Comparison of ENCODE assay signal across 16 cellular contexts in genomic region chr22:38468761-38469305, GRCh38. TPM values are rescaled to one million over a fixed set of nuclear protein-coding genes. Genes with fewer than 3 reads are reported as not detected.
DNase-seq lines count a peak whose midpoint lies in the region; ATAC-seq, FAIRE-seq and TF ChIP-seq lines count a peak whose summit lies in the region.
"Had no signal": no experiment of that assay in that cellular context is flagged by ENCODE, and none has a peak within 500 bp of the region (broad histone marks: within the 10 kb centered on the region; RNA-seq: fewer than 3 reads in every experiment).

No MANE protein-coding gene starts in this region.

- H3K9me3 ChIP-seq in HEK293 (ENCODE audit: control insufficient read depth, insufficient read depth, low read depth, low read length) (no peaks in the 10 kb centered on the region), thoracic aorta (no peaks in the 10 kb centered on the region)
- H3K9me3 ChIP-seq: adrenal gland, upper lobe of left lung had no signal

- H3K27ac Mint-ChIP-seq in mesothelial cell of epicardium, result no peak overlapping the region
- H3K27ac Mint-ChIP-seq: activated CD8-positive, alpha-beta memory T cell treated with anti-CD3 and anti-CD28 coated beads, Interleukin-2, amount 10 ng/mL, durations not matched to agents 7 days and 5 days; immature natural killer cell had no signal

- H3K9me3 Mint-ChIP-seq in mesothelial cell of epicardium, result no peaks in the 10 kb centered on the region
- H3K9me3 Mint-ChIP-seq: immature natural killer cell had no signal

- H3K27me3 ChIP-seq in thoracic aorta (replicated peaks; ENCODE audit: insufficient read depth), result peaks cover 3% of the 10 kb centered on the region

- peak overlapping the region; percentile 73 for H3K4me3 Mint-ChIP-seq in mesothelial cell of epicardium

- ATAC-seq in thoracic aorta (ENCODE audit: insufficient number of reproducible peaks, low FRiP score, low read depth), result no peak

- DNase-seq in coronary artery (ENCODE audit: low spot score) (no peak), mesothelial cell of epicardium (ENCODE audit: low spot score in 2 of 2, unreplicated experiment in 2 of 2) (no peak), thoracic aorta (ENCODE audit: low spot score) (no peak), D721Med (ENCODE audit: insufficient read length, low spot score) (no peak), OCI-M1 (lab: John Stamatoyannopoulos, UW) (no peak), dedifferentiated amniotic fluid mesenchymal stem cell (ENCODE audit: extremely low spot score) (no peak)
- DNase-seq: activated CD8-positive, alpha-beta memory T cell treated with anti-CD3 and anti-CD28 coated beads, Interleukin-2, amount 10 ng/mL, durations not matched to agents 7 days and 5 days; adrenal gland; immature natural killer cell; NCI-H146; T1000 had no signal

- H3K36me3 Mint-ChIP-seq in mesothelial cell of epicardium, result no peaks in the 10 kb centered on the region
- H3K36me3 Mint-ChIP-seq: activated CD8-positive, alpha-beta memory T cell treated with anti-CD3 and anti-CD28 coated beads, Interleukin-2, amount 10 ng/mL, durations not matched to agents 7 days and 5 days; immature natural killer cell had no signal

- CTCF ChIA-PET in HEK293 (lab: Yijun Ruan, JAX), result no interaction called here

- FAIRE-seq in D721Med (lab: Jason Lieb, UNC), result no peak
- FAIRE-seq: GM18507 had no signal

- H3K27me3 Mint-ChIP-seq in mesothelial cell of epicardium (ENCODE audit: low read depth), result peaks cover 6% of the 10 kb centered on the region

- H3K4me1 ChIP-seq in HEK293 (ENCODE audit: control insufficient read depth, insufficient read depth, low read length) (peaks cover 6% of the 10 kb centered on the region), thoracic aorta (ENCODE audit: control insufficient read depth in 1 of 2, low read depth in 2 of 2) (peaks cover 0 to 20% of the 10 kb centered on the region in 2 donors)
- H3K4me1 ChIP-seq: parathyroid adenoma had no signal

- no peak overlapping the region for H3K4me3 ChIP-seq in HEK293 (ENCODE audit: low read depth, low read length)
- H3K4me3 ChIP-seq in coronary artery, result peak overlapping the region; percentile 85
- H3K4me3 ChIP-seq in thoracic aorta, result peak overlapping the region; percentile 90

- peaks cover 16% of the 10 kb centered on the region for H3K4me1 Mint-ChIP-seq in mesothelial cell of epicardium

- H3K36me3 ChIP-seq in HEK293 (ENCODE audit: control insufficient read depth in 2 of 2, insufficient read depth in 1 of 2, low read length in 2 of 2) (no peaks in the 10 kb centered on the region), thoracic aorta (no peaks in the 10 kb centered on the region)
- H3K36me3 ChIP-seq: adrenal gland, upper lobe of left lung had no signal

- H3K27ac ChIP-seq in HEK293 (ENCODE audit: extremely low read depth, low read depth, low read length) (no peak overlapping the region), coronary artery (peak overlapping the region; percentile 31 to 63), thoracic aorta (no peak overlapping the region)
- H3K27ac ChIP-seq: parathyroid adenoma had no signal

- POLR2A ChIA-PET in HEK293 (lab: Yijun Ruan, JAX), result interaction anchor here (0.6 to 1.4 kb wide), 2 partner anchors 68 to 71 kb away, joined by 4 to 5 read pairs; no protein-coding TSS in a partner anchor

- TF ChIP-seq CTCF in HEK293 (tag by site-specific recombination; IDR thresholded peaks at IDR 0.05) (no peak), coronary artery (IDR thresholded peaks at IDR 0.05) (no peak), mesothelial cell of epicardium (IDR thresholded peaks at IDR 0.05; ENCODE audit: unreplicated experiment) (no peak), thoracic aorta (IDR thresholded peaks at IDR 0.05) (no peak), D721Med (IDR thresholded peaks at IDR 0.05; ENCODE audit: insufficient read depth, missing control alignments) (no peak)

TF ChIP-seq in HEK293, 187 proteins besides CTCF, POLR2A, EP300 and RAD21:
- TF ChIP-seq ZNF658 (tag by site-specific recombination; IDR thresholded peaks at IDR 0.05) (no peak), ZIC2 (tag by site-specific recombination; IDR thresholded peaks at IDR 0.05) (no peak), HIC1 (tag by site-specific recombination; IDR thresholded peaks at IDR 0.05) (0 out of 2 replicates have a peak, but pooled peaks have one; percentile 11), ZNF830 (tag by site-specific recombination; IDR thresholded peaks at IDR 0.05; ENCODE audit: low read depth) (no peak), BCL6B (tag by site-specific recombination; IDR thresholded peaks at IDR 0.05) (no peak), ZNF26 (tag by site-specific recombination; IDR thresholded peaks at IDR 0.05) (no peak), ZBTB8A (tag by site-specific recombination; IDR thresholded peaks at IDR 0.05) (peak; percentile 66), ZBTB26 (tag by site-specific recombination; optimal IDR thresholded peaks at IDR 0.05) (no peak), ZNF404 (tag by site-specific recombination; IDR thresholded peaks at IDR 0.05) (no peak), ZNF423 (tag by site-specific recombination; IDR thresholded peaks at IDR 0.05) (no peak), ZNF692 (tag by site-specific recombination; IDR thresholded peaks at IDR 0.05) (peak; percentile 39; the same call in 1 of the 2 replicates)

RNA-seq across cellular contexts. Expression of gene KDELR3, which starts 0.9 kb away (rescaled TPM):
- total RNA-seq in mesothelial cell of epicardium (14.5 to 15.6 TPM (median 14.6 TPM) in 3 replicates), thoracic aorta (10 to 100 TPM; 16.8 to 52.9 TPM)

RNA-seq across cellular contexts. Expression of gene KCNJ4, which starts 13.8 kb away (rescaled TPM):
- total RNA-seq in mesothelial cell of epicardium (2.5 to 2.8 TPM (median 2.6 TPM) in 3 replicates), thoracic aorta (not detected)
- total RNA-seq: activated CD8-positive, alpha-beta memory T cell treated with anti-CD3 and anti-CD28 coated beads, Interleukin-2, amount 10 ng/mL, durations not matched to agents 7 days and 5 days; endothelial cell of umbilical vein; upper lobe of left lung had no signal

RNA-seq across cellular contexts. Expression of gene DDX17, which starts 37.3 kb away (rescaled TPM):
- total RNA-seq in mesothelial cell of epicardium (694 to 717 TPM (median 708 TPM) in 3 replicates), thoracic aorta (100 to 1,000 TPM; 663 to 682 TPM)

Comparison
In these comparisons a context has a peak if more than half of its experiments do, and no peak if none do; other contexts are left out.
1. H3K27ac ChIP-seq: peak in coronary artery (2 of 2); none in HEK293 (single experiment) and thoracic aorta (0 of 2).